Comparison of ENCODE assay signal across 19 cellular contexts in the genomic region with DNA sequence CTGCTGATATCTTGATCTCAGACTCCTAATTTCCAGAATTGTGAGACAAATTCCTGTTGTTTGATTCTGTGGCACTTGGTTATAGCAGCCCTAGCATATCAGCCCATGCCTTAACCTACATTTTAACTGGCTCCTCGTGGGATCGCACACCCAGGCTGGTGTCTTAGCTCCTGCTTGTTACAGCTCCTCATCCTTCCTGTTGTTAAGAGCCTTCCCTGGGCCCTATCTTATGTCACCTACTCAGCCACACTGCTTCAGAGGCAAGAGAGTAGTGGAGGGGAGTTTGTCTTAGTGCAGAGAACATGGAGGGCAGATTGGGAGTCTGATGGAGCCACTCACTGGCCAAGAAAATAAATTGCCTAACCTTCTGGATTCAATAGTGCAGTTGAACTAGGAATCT.
DNase-seq lines count a peak whose midpoint lies in the region; ATAC-seq and TF ChIP-seq lines count a peak whose summit lies in the region.
"Had no signal": no experiment of that assay in that cellular context is flagged by ENCODE, and none has a peak within 500 bp of the region (broad histone marks: within the 10 kb centered on the region; RNA-seq: fewer than 3 reads in every experiment).

No MANE protein-coding gene starts in this region.

- H3K79me2 ChIP-seq in SK-N-SH (ENCODE audit: insufficient read depth), result no peaks in the 10 kb centered on the region
- H3K79me2 ChIP-seq in OCI-LY3 (ENCODE audit: low read length), result no peaks in the 10 kb centered on the region
- H3K79me2 ChIP-seq in GM23248 (ENCODE audit: insufficient read depth), result no peaks in the 10 kb centered on the region

- H3K27ac Mint-ChIP-seq in stimulated activated naive B cell treated with anti-CD40 and anti-IgM and Interleukin-4, amounts not matched to agents 10 μg/mL and 1 μg/mL and 100 μg/mL, for 72 hours, result peak overlapping the region; percentile 82

- H4K8ac ChIP-seq in mesenchymal stem cell (ENCODE audit: low read length), result peak overlapping the region; percentile 2

- H3K4me3 ChIP-seq in SK-N-SH (ENCODE audit: low read depth in 2 of 2, low read length in 1 of 2) (no peak overlapping the region), OCI-LY3 (ENCODE audit: low read length) (no peak overlapping the region), mesenchymal stem cell (ENCODE audit: insufficient read depth in 1 of 2, low read depth in 1 of 2, low read length in 2 of 2) (no peak overlapping the region), foreskin fibroblast (ENCODE audit: low read depth in 1 of 2, low read length in 2 of 2) (no peak overlapping the region), SJCRH30 (no peak overlapping the region), GM23248 (no peak overlapping the region)

- ATAC-seq in SK-N-SH treated with all-trans-retinoic acid at 6 μM for 48 hours, result no peak; the same call in 2 of the 3 replicates
- no peak for ATAC-seq in stimulated activated naive B cell treated with anti-CD40 and anti-IgM and Interleukin-4, amounts not matched to agents 10 μg/mL and 1 μg/mL and 100 μg/mL, for 72 hours (replicated peaks)

- peaks cover 31% of the 10 kb centered on the region for H3K79me1 ChIP-seq in mesenchymal stem cell (replicated peaks; ENCODE audit: low read length, poor library complexity, severe bottlenecking)

- H3K9ac ChIP-seq in SK-N-SH, result no peak overlapping the region
- H3K9ac ChIP-seq in OCI-LY3 (ENCODE audit: low read length), result no peak overlapping the region
- H3K9ac ChIP-seq in mesenchymal stem cell (ENCODE audit: low read length), result no peak overlapping the region
- no peak overlapping the region for H3K9ac ChIP-seq in GM23248

- DNase-seq in SK-N-SH (no peak), mesenchymal stem cell (no peak), foreskin fibroblast (no peak), SJCRH30 (no peak), GM23248 (no peak)
- DNase-seq in stimulated activated naive B cell treated with anti-CD40 and anti-IgM and Interleukin-4, amounts not matched to agents 10 μg/mL and 1 μg/mL and 100 μg/mL, for 72 hours, result no peak
- DNase-seq: AML-193, DND-41, GF-D8, GOT3, MV-4-11, NCI-H1417 treated with DMSO at 0.1 percent for 48 hours, NCI-H2029, NCI-H226, NCI-H526 treated with DMSO at 0.1 percent for 48 hours, SHP77 treated with DMSO at 0.1 percent for 48 hours, SW 1271 had no signal

- H3K27me3 Mint-ChIP-seq in stimulated activated naive B cell treated with anti-CD40 and anti-IgM and Interleukin-4, amounts not matched to agents 10 μg/mL and 1 μg/mL and 100 μg/mL, for 72 hours, result no peaks in the 10 kb centered on the region

- no peak overlapping the region for H2BK120ac ChIP-seq in mesenchymal stem cell (ENCODE audit: low read depth, low read length)

- H3F3A ChIP-seq in SK-N-SH (replicated peaks; ENCODE audit: insufficient read depth) (no peaks in the 10 kb centered on the region), GM23248 (ENCODE audit: insufficient read depth) (no peaks in the 10 kb centered on the region; the same call in 1 of the 2 replicates)

- no peak overlapping the region for H3K23ac ChIP-seq in mesenchymal stem cell (ENCODE audit: low read length in 2 of 2)

- no peaks in the 10 kb centered on the region for H3K27me3 ChIP-seq in SK-N-SH (ENCODE audit: insufficient read depth)
- no peaks in the 10 kb centered on the region for H3K27me3 ChIP-seq in OCI-LY3 (ENCODE audit: low read depth, low read length)
- H3K27me3 ChIP-seq in mesenchymal stem cell (ENCODE audit: control insufficient read depth in 1 of 2, insufficient read depth in 1 of 2, low read length in 2 of 2), result no peaks in the 10 kb centered on the region
- H3K27me3 ChIP-seq in SJCRH30, result no peaks in the 10 kb centered on the region
- no peaks in the 10 kb centered on the region for H3K27me3 ChIP-seq in GM23248 (replicated peaks; ENCODE audit: insufficient read depth)

- no peaks in the 10 kb centered on the region for H3K36me3 Mint-ChIP-seq in stimulated activated naive B cell treated with anti-CD40 and anti-IgM and Interleukin-4, amounts not matched to agents 10 μg/mL and 1 μg/mL and 100 μg/mL, for 72 hours

- peaks cover 0 to 23% of the 10 kb centered on the region in 2 experiments; a peak in 2 of 4 replicates for H3K4me1 ChIP-seq in SK-N-SH (ENCODE audit: control insufficient read depth in 1 of 2, insufficient read depth in 2 of 2, low read depth in 1 of 2, low read length in 1 of 2)
- H3K4me1 ChIP-seq in OCI-LY3 (ENCODE audit: low read length), result peaks cover 8% of the 10 kb centered on the region
- peaks cover 2% of the 10 kb centered on the region for H3K4me1 ChIP-seq in mesenchymal stem cell (ENCODE audit: control insufficient read depth, insufficient read depth, low read depth, low read length)
- no peaks in the 10 kb centered on the region for H3K4me1 ChIP-seq in SJCRH30
- peaks cover 11% of the 10 kb centered on the region for H3K4me1 ChIP-seq in GM23248 (ENCODE audit: insufficient read depth)

- H3K9me3 ChIP-seq in SK-N-SH, result no peaks in the 10 kb centered on the region
- no peaks in the 10 kb centered on the region for H3K9me3 ChIP-seq in OCI-LY3 (ENCODE audit: insufficient read depth, low read length)
- H3K9me3 ChIP-seq in mesenchymal stem cell (ENCODE audit: control insufficient read depth, low read length), result no peaks in the 10 kb centered on the region
- no peaks in the 10 kb centered on the region for H3K9me3 ChIP-seq in SJCRH30 (replicated peaks)
- no peaks in the 10 kb centered on the region for H3K9me3 ChIP-seq in GM23248 (ENCODE audit: low read depth)

- H4K20me1 ChIP-seq in SK-N-SH (ENCODE audit: insufficient read depth), result no peaks in the 10 kb centered on the region
- no peaks in the 10 kb centered on the region for H4K20me1 ChIP-seq in OCI-LY3 (ENCODE audit: insufficient read depth, low read length)
- H4K20me1 ChIP-seq in GM23248 (ENCODE audit: insufficient read depth), result no peaks in the 10 kb centered on the region

- no peak overlapping the region; a peak in 1 of 4 replicates for H3K27ac ChIP-seq in SK-N-SH (ENCODE audit: low read depth in 2 of 2, low read length in 1 of 2)
- H3K27ac ChIP-seq in OCI-LY3 (ENCODE audit: low read length), result no peak overlapping the region
- no peak overlapping the region for H3K27ac ChIP-seq in mesenchymal stem cell (ENCODE audit: low read length, poor library complexity, severe bottlenecking)
- no peak overlapping the region for H3K27ac ChIP-seq in SJCRH30
- no peak overlapping the region for H3K27ac ChIP-seq in GM23248

- in situ Hi-C loops in GM23248 (cut with MboI), result loop anchor here (25.0 kb wide), 1 partner anchor 218 kb away; no protein-coding TSS in a partner anchor

- peak overlapping the region in 1 of 2 experiments; percentile 58 for H3K14ac ChIP-seq in mesenchymal stem cell (ENCODE audit: low read length in 2 of 2)

- H3K18ac ChIP-seq in mesenchymal stem cell (ENCODE audit: low read depth in 1 of 2, low read length in 2 of 2), result no peak overlapping the region

- peak overlapping the region; percentile 35 for H2AK5ac ChIP-seq in mesenchymal stem cell (ENCODE audit: low read length, severe bottlenecking)

- H2AFZ ChIP-seq in SK-N-SH (ENCODE audit: low read depth) (no peak overlapping the region), OCI-LY3 (ENCODE audit: low read depth, low read length) (no peak overlapping the region), mesenchymal stem cell (ENCODE audit: low read depth, low read length) (no peak overlapping the region), GM23248 (no peak overlapping the region)

- peaks cover 17 to 33% of the 10 kb centered on the region in 2 donors for H3K4me1 Mint-ChIP-seq in stimulated activated naive B cell treated with anti-CD40 and anti-IgM and Interleukin-4, amounts not matched to agents 10 μg/mL and 1 μg/mL and 100 μg/mL, for 72 hours

- H3K9me3 Mint-ChIP-seq in stimulated activated naive B cell treated with anti-CD40 and anti-IgM and Interleukin-4, amounts not matched to agents 10 μg/mL and 1 μg/mL and 100 μg/mL, for 72 hours, result no peaks in the 10 kb centered on the region

- POLR2A ChIA-PET in SK-N-SH (lab: Yijun Ruan, JAX), result no interaction called here

- TF ChIP-seq RAD21 in SK-N-SH (IDR thresholded peaks at IDR 0.05; ENCODE audit: low read length), result peak; percentile 50

- CTCF ChIA-PET in SK-N-SH (lab: Yijun Ruan, JAX), result interaction anchor here (1.1 to 2.5 kb wide), 3 partner anchors 10 to 213 kb away, joined by 3 to 8 read pairs (median 5); no protein-coding TSS in a partner anchor

- no peak overlapping the region for H4K91ac ChIP-seq in mesenchymal stem cell (ENCODE audit: low read length)

- WGBS in SK-N-SH (ENCODE audit: low lambda C conversion rate), result 100% methylated on average over 2 of the region's 2 CpGs
- WGBS in mesenchymal stem cell, result 93% methylated on average over 2 of the region's 2 CpGs
- 94 to 100% methylated on average over 2 of the region's 2 CpGs for WGBS in GM23248 (ENCODE audit: low coverage in 1 of 2, low lambda C conversion rate in 2 of 2, missing lambda C conversion rate in 2 of 2), 2 experiments

- H3K9me2 ChIP-seq in SK-N-SH (no peaks in the 10 kb centered on the region), GM23248 (ENCODE audit: insufficient read depth) (no peaks in the 10 kb centered on the region)

- H2BK5ac ChIP-seq in mesenchymal stem cell (ENCODE audit: low read depth, low read length, poor library complexity, severe bottlenecking), result no peak overlapping the region

- H3K36me3 ChIP-seq in SK-N-SH (replicated peaks in 1 of 2; ENCODE audit: control insufficient read depth in 1 of 2, insufficient read depth in 2 of 2, low read length in 1 of 2) (no peaks in the 10 kb centered on the region), OCI-LY3 (replicated peaks; ENCODE audit: low read depth, low read length) (no peaks in the 10 kb centered on the region), mesenchymal stem cell (ENCODE audit: control insufficient read depth in 1 of 2, insufficient read depth in 2 of 2, low read depth in 1 of 2, low read length in 2 of 2) (no peaks in the 10 kb centered on the region), SJCRH30 (0 out of 2 replicates have a peak, but pooled peaks cover 3% of the 10 kb centered on the region), GM23248 (ENCODE audit: low read depth) (no peaks in the 10 kb centered on the region)

- H3K4me3 Mint-ChIP-seq in stimulated activated naive B cell treated with anti-CD40 and anti-IgM and Interleukin-4, amounts not matched to agents 10 μg/mL and 1 μg/mL and 100 μg/mL, for 72 hours, result no peak overlapping the region

- TF ChIP-seq CTCF in SK-N-SH (IDR thresholded peaks at IDR 0.05), result no peak
- TF ChIP-seq CTCF in OCI-LY3 (IDR thresholded peaks at IDR 0.05; ENCODE audit: low read depth, low read length), result peak; percentile 29
- TF ChIP-seq CTCF in foreskin fibroblast (IDR thresholded peaks at IDR 0.05; ENCODE audit: low read depth, low read length), result no peak

- no peak for TF ChIP-seq EP300 in SK-N-SH (IDR thresholded peaks at IDR 0.05; ENCODE audit: borderline replicate concordance in 1 of 2, low read depth in 1 of 2, low read length in 1 of 2)

- no peak overlapping the region for H2BK15ac ChIP-seq in mesenchymal stem cell (ENCODE audit: low read depth, poor library complexity, severe bottlenecking)

- H2BK12ac ChIP-seq in mesenchymal stem cell (ENCODE audit: low read length in 2 of 2), result no peak overlapping the region

- no peak overlapping the region for H3K4me2 ChIP-seq in SK-N-SH
- H3K4me2 ChIP-seq in OCI-LY3 (ENCODE audit: low read length), result no peak overlapping the region
- no peak overlapping the region for H3K4me2 ChIP-seq in mesenchymal stem cell (ENCODE audit: low read length, poor library complexity, severe bottlenecking)
- no peak overlapping the region for H3K4me2 ChIP-seq in GM23248 (ENCODE audit: unreplicated experiment)

- no peak overlapping the region for H3K4ac ChIP-seq in mesenchymal stem cell (ENCODE audit: low read depth in 1 of 2, low read length in 2 of 2)
